ENCODE assay signal across 31 cellular contexts in genomic region chr3:11088066-11088465, GRCh38.
"Had no signal": no experiment of that assay in that cellular context is flagged by ENCODE, and none has a peak within 500 bp of the region (broad histone marks: within the 10 kb centered on the region; RNA-seq: fewer than 3 reads in every experiment).

No MANE protein-coding gene starts in this region.

- DNase-seq: activated B cell treated with CpG ODN at 0.5 μM for 24 hours; activated CD4-positive, alpha-beta T cell treated with anti-CD3 and anti-CD28 coated beads for 48 hours; activated CD4-positive, alpha-beta T cell treated with anti-CD3 and anti-CD28 coated beads, Interleukin-2, amount 50 U/mL, for 1 hour; activated CD4-positive, alpha-beta T cell treated with anti-CD3 and anti-CD28 coated beads, Interleukin-2, amount 50 U/mL, for 48 hours; activated CD8-positive, alpha-beta memory T cell treated with anti-CD3 and anti-CD28 coated beads for 24 hours; activated CD8-positive, alpha-beta T cell treated with anti-CD3 and anti-CD28 coated beads for 36 hours; activated effector memory CD4-positive, alpha-beta T cell treated with Interleukin-2 at 50 U/mL for 16 hours; activated gamma-delta T cell treated with Interleukin-2 at 50 U/mL for 16 hours; activated naive CD4-positive, alpha-beta T cell treated with anti-CD3 and anti-CD28 coated beads, Interleukin-2, amount 50 U/mL, for 16 hours; activated naive CD4-positive, alpha-beta T cell treated with Interleukin-2 at 50 U/mL for 16 hours; activated T-cell treated with anti-CD3 and anti-CD28 coated beads, Interleukin-2, amount 50 U/mL, for 4 hours; amniotic stem cell; anterior cingulate cortex; cortex of kidney; effector CD4-positive, alpha-beta T cell; effector memory CD8-positive, alpha-beta T cell; esophagus squamous epithelium; foreskin melanocyte; heart right ventricle; T-helper 1 cell; T-helper 17 cell; T1000; WERI-Rb-1 had no signal

- H3K27me3 ChIP-seq: cardiac muscle cell, gastroesophageal sphincter had no signal

- H3K27ac ChIP-seq: cardiac muscle cell, epithelial cell of prostate, esophagus squamous epithelium, gastroesophageal sphincter, heart right ventricle, WERI-Rb-1 had no signal

- H3K36me3 ChIP-seq: cardiac muscle cell, esophagus squamous epithelium, gastroesophageal sphincter, heart right ventricle, WERI-Rb-1 had no signal

- H3K27ac Mint-ChIP-seq: activated B cell treated with CpG ODN at 0.5 μM for 24 hours; activated CD8-positive, alpha-beta T cell treated with anti-CD3 and anti-CD28 coated beads for 36 hours; activated naive CD8-positive, alpha-beta T cell; activated T-helper 17 cell treated with anti-CD3 and anti-CD28 coated beads, Interleukin-2, amount 50 U/mL, for 72 hours; effector memory CD8-positive, alpha-beta T cell; T-helper 17 cell; T-helper 2 cell treated with Interferon-gamma antibody and Interleukin-4, amounts not matched to agents 5 μg/mL and 100 μg/mL, for 36 hours had no signal

- H3K4me3 Mint-ChIP-seq: activated B cell treated with CpG ODN at 0.5 μM for 24 hours; activated CD8-positive, alpha-beta T cell treated with anti-CD3 and anti-CD28 coated beads for 36 hours; activated naive CD8-positive, alpha-beta T cell; activated T-cell treated with anti-CD3 and anti-CD28 coated beads, Interleukin-2, amount 50 U/mL, for 4 hours; activated T-helper 17 cell treated with anti-CD3 and anti-CD28 coated beads, Interleukin-2, amount 50 U/mL, for 72 hours; central memory CD8-positive, alpha-beta T cell; effector memory CD8-positive, alpha-beta T cell; T-helper 17 cell; T-helper 2 cell treated with Interferon-gamma antibody and Interleukin-4, amounts not matched to agents 5 μg/mL and 100 μg/mL, for 36 hours had no signal

- H3K9me3 ChIP-seq: esophagus squamous epithelium, gastroesophageal sphincter, heart right ventricle had no signal

- H3K4me3 ChIP-seq: cardiac muscle cell, esophagus squamous epithelium, gastroesophageal sphincter, heart right ventricle had no signal

- H3K9me3 Mint-ChIP-seq: activated B cell treated with CpG ODN at 0.5 μM for 24 hours; activated CD8-positive, alpha-beta T cell treated with anti-CD3 and anti-CD28 coated beads for 36 hours; activated T-cell treated with anti-CD3 and anti-CD28 coated beads, Interleukin-2, amount 50 U/mL, for 4 hours; activated T-helper 17 cell treated with anti-CD3 and anti-CD28 coated beads, Interleukin-2, amount 50 U/mL, for 72 hours; central memory CD8-positive, alpha-beta T cell; effector memory CD8-positive, alpha-beta T cell; T-helper 2 cell treated with Interferon-gamma antibody and Interleukin-4, amounts not matched to agents 5 μg/mL and 100 μg/mL, for 36 hours had no signal

- ATAC-seq: activated CD4-positive, CD25-positive, alpha-beta regulatory T cell treated with anti-CD3 and anti-CD28 coated beads, Interleukin-2, amount 50 U/mL, for 24 hours; activated CD8-positive, alpha-beta T cell treated with anti-CD3 and anti-CD28 coated beads for 36 hours; activated T-cell treated with anti-CD3 and anti-CD28 coated beads, Interleukin-2, amount 50 U/mL, for 4 hours; activated T-helper 17 cell treated with anti-CD3 and anti-CD28 coated beads, Interleukin-2, amount 50 U/mL, for 72 hours; effector memory CD8-positive, alpha-beta T cell; gastroesophageal sphincter; heart right ventricle; T-helper 17 cell had no signal

- H3K27me3 Mint-ChIP-seq: activated naive CD8-positive, alpha-beta T cell; activated T-helper 17 cell treated with anti-CD3 and anti-CD28 coated beads, Interleukin-2, amount 50 U/mL, for 72 hours had no signal

- H3K36me3 Mint-ChIP-seq: activated naive CD8-positive, alpha-beta T cell had no signal

- H3K4me1 Mint-ChIP-seq: activated B cell treated with CpG ODN at 0.5 μM for 24 hours; activated T-helper 17 cell treated with anti-CD3 and anti-CD28 coated beads, Interleukin-2, amount 50 U/mL, for 72 hours; central memory CD8-positive, alpha-beta T cell had no signal
